ENCODE assay signal across 8 cellular contexts in the genomic region with DNA sequence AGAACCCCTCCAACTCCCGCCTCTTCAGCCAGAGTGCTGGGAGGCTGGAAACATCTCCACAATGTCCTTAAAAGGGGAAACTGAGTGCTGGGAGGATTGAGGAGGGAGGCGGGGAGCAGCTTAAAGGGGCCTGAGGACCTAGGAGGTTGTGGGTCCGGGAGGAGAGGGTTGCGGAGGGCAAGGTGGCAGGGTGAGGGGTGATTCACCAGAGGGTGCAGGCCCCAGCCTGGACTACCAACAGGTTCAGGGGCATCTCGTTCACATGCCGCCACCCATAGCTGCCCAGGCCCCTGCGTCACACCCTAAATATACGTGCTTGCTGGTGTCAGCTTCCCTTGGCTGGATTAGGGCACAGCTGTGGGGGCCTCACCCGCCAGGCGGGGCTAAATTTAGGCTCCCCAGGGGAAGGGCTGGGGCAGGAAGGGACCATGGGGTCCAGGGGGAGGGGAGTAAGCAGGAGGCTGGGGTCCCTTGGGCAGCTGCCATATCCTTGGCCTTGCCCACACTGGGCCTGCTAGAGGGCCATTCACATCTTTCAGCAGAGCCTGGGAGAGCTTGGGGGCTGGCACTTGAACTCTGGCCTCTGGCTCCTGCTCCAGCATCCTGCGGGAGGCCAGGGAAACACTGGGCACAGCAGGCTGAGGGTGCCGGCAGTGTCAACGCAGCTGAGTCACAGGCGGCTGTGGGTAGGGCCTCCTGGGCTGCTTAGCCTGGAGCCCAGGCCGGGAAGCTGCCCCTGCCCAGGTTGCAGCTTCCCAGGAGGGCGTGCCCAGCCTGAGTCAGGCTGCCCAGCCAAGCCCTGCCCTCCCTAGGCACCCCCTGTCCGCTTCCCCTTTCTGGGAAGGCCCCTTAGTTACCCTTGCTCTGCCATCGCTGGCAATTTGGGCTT.
DNase-seq lines count a peak whose midpoint lies in the region; ATAC-seq and TF ChIP-seq lines count a peak whose summit lies in the region.

No MANE protein-coding gene starts in this region.

- TF ChIP-seq CTCF in GM12864 (IDR thresholded peaks at IDR 0.05; ENCODE audit: low read depth, low read length, missing control alignments) = no peak

- DNase-seq in GM12864 (ENCODE audit: low read depth) (no peak), NCI-H69 (lab: John Stamatoyannopoulos, UW) (peak; percentile 48), HuH-7 (ENCODE audit: low spot score) (no peak)
- DNase-seq in stimulated activated CD4-positive, alpha-beta T cell treated with anti-CD3 and anti-CD28 coated beads, Interleukin-4, amount 100 ng/mL, for 24 hours = peak; percentile 46

- H3K4me1 ChIP-seq in iPS-18a (ENCODE audit: control insufficient read depth, low read depth, low read length) = peaks cover 7% of the 10 kb centered on the region

- H3K27me3 ChIP-seq in iPS-18a (ENCODE audit: control insufficient read depth, insufficient read depth, low read length) = peaks cover 36% of the 10 kb centered on the region

- H3K9me3 ChIP-seq in iPS-18a (ENCODE audit: control insufficient read depth, low read depth, low read length) = no peaks in the 10 kb centered on the region

- no peaks in the 10 kb centered on the region for H3K36me3 ChIP-seq in iPS-18a (ENCODE audit: control insufficient read depth, low read depth, low read length)

- H3K27ac ChIP-seq in angular gyrus (ENCODE audit: low read depth, low read length) (peak overlapping the region; percentile 55), iPS-18a (ENCODE audit: low read length) (no peak overlapping the region)

- H3K4me3 ChIP-seq in GM12864 (ENCODE audit: low read depth, low read length) (peak overlapping the region; percentile 90), iPS-18a (ENCODE audit: low read length) (peak overlapping the region; percentile 14)

- ATAC-seq in GM21515 (IDR thresholded peaks at IDR 0.05; ENCODE audit: unreplicated experiment) (no peak), HG03469 (IDR thresholded peaks at IDR 0.05; ENCODE audit: unreplicated experiment) (no peak)

- no peak overlapping the region for H3K9ac ChIP-seq in iPS-18a (ENCODE audit: low read length)

Comparison
In these comparisons a context has a peak if more than half of its experiments do, and no peak if none do; other contexts are left out.
1. DNase-seq: peak in NCI-H69 (single experiment) and stimulated activated CD4-positive, alpha-beta T cell treated with anti-CD3 and anti-CD28 coated beads, Interleukin-4, amount 100 ng/mL, for 24 hours (single experiment); none in GM12864 (single experiment) and HuH-7 (single experiment).